ENCODE assay signal across 26 cellular contexts in genomic region chr6:81262656-81263055, GRCh38.
"Had no signal": no experiment of that assay in that cellular context is flagged by ENCODE, and none has a peak within 500 bp of the region (broad histone marks: within the 10 kb centered on the region; RNA-seq: fewer than 3 reads in every experiment).

No MANE protein-coding gene starts in this region.

- H3K9ac ChIP-seq: SK-N-SH had no signal

- ATAC-seq: activated CD4-positive, alpha-beta T cell treated with anti-CD3 and anti-CD28 coated beads for 36 hours; activated T-helper 17 cell treated with anti-CD3 and anti-CD28 coated beads, Interleukin-2, amount 50 U/mL, for 72 hours; Panc1; Right ventricle myocardium inferior had no signal

- H3K36me3 ChIP-seq: adrenal gland had no signal

- H3K4me2 ChIP-seq: SK-N-SH had no signal

- H3K27me3 ChIP-seq: adrenal gland had no signal

- DNase-seq: activated CD4-positive, alpha-beta memory T cell treated with anti-CD3 and anti-CD28 coated beads, Interleukin-2, amount 10 ng/mL, durations not matched to agents 7 days and 5 days; activated CD4-positive, alpha-beta T cell treated with anti-CD3 and anti-CD28 coated beads for 36 hours; activated CD4-positive, alpha-beta T cell treated with anti-CD3 and anti-CD28 coated beads, Interleukin-2, amount 50 U/mL, for 1 hour; activated CD4-positive, CD25-positive, alpha-beta regulatory T cell; activated gamma-delta T cell; activated naive CD4-positive, alpha-beta T cell treated with anti-CD3 and anti-CD28 coated beads for 36 hours; activated naive CD8-positive, alpha-beta T cell treated with anti-CD3 and anti-CD28 coated beads, Interleukin-2, amount 10 ng/mL, durations not matched to agents 7 days and 5 days; activated T-cell treated with anti-CD3 and anti-CD28 coated beads for 4 hours; activated T-cell treated with anti-CD3 and anti-CD28 coated beads, Interleukin-2, amount 50 U/mL, for 48 hours; adrenal gland; anterior cingulate cortex; MM.1S; NCI-H1105; NCI-H1436 treated with DMSO at 0.1 percent for 48 hours; NCI-H187; NCI-H2081; NCI-H446; NCI-H774; OCI-M1; RPMI8226; SK-N-SH; T-helper 1 cell had no signal

- H3K9me3 ChIP-seq: adrenal gland, SK-N-SH had no signal

- H3K4me1 ChIP-seq: adrenal gland had no signal

- H3K27ac ChIP-seq: adrenal gland, VCaP had no signal

- H3K4me3 ChIP-seq: adrenal gland had no signal
